Comparison of ENCODE assay signal across 1 cellular context in the genomic region with DNA sequence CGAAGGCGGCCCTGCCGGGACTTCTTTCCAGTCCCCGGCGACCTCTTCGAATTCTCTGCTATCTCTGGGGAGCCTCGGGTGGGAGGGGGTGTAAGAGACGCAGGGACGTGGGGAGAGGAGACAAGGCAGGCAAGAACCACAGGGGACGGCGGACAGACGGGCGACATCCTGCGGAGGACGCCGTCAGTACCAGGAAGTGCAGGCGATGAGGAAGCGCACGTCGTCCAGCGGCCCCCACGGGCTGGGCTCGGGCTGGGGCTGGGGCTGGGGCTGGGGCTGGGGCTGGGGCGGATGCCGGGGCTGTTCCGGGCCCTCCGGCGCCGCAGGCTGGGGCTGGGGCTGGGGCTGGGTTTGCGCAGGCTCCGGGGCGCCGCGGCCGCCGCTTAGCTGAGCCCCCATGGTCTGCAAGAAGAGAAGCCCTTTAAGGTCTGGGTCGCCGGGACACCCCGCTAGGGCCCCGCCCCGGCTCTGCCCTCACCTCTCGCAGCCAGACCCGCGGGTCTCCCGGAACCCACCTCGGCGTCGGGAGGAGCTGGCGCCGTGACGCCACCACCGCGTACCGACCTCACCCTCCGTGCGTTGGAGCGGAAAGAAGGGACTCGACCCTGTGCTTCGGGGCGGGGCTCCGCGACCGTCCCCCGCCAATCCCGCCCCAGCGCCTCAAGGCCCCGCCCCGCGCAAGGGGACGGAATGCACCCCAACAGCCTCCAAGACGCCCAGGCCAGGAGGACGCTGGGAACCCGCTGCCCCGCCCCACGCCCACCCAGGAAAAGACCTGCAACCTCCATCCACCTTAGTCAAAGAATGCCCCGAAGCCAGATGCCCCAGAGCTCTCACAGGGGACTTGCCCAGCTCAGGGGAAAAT.
TF ChIP-seq lines count a peak whose summit lies in the region.

A gene (minus strand): TSS at position 592 of the 865 bp plus-strand sequence. CDS start 193 bp downstream, at position 399.

TF ChIP-seq in IMR-90, 13 proteins besides CTCF, POLR2A, EP300 and RAD21:
- TF ChIP-seq SMC3 (IDR thresholded peaks at IDR 0.05; ENCODE audit: low read depth, low read length) = 0 out of 2 replicates have a peak, but pooled peaks have one; percentile 12
- TF ChIP-seq CEBPB (IDR thresholded peaks at IDR 0.05; ENCODE audit: low read depth, low read length) = no peak
- TF ChIP-seq MXI1 (IDR thresholded peaks at IDR 0.05; ENCODE audit: borderline replicate concordance, low read depth, low read length) = 0 out of 2 replicates have a peak, but pooled peaks have one; percentile 6
